22 cellular contexts compared by ENCODE assay signal in the genomic region with DNA sequence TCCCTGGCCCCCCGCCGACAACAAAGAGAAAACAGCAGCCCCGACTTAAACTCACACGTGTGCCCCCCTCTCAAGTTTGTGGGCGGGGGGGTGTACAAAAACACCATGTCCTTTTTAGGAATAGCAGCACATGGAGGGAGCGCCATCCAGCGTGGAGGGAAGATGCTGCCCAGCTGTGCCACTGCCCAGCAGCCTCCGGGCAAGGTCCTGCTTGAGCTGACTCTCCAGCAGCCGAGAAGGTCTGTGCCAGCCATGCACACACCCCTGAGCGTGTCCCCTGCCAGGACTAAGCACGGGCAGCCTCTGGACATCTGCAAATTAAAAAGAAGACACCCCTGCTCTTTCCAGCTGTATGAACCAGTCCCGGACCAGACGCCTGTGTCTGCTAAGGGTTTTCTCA.
DNase-seq lines count a peak whose midpoint lies in the region; ATAC-seq, FAIRE-seq and TF ChIP-seq lines count a peak whose summit lies in the region.
"Had no signal": no experiment of that assay in that cellular context is flagged by ENCODE, and none has a peak within 500 bp of the region (broad histone marks: within the 10 kb centered on the region; RNA-seq: fewer than 3 reads in every experiment).

No MANE protein-coding gene starts in this region.

- H3K4me1 Mint-ChIP-seq in endodermal cell = peaks cover 10% of the 10 kb centered on the region
- H3K4me1 Mint-ChIP-seq: B cell had no signal

- no peaks in the 10 kb centered on the region for H3K27me3 Mint-ChIP-seq in endodermal cell (ENCODE audit: insufficient read depth)
- H3K27me3 Mint-ChIP-seq: CD4-positive, CD25-positive, alpha-beta regulatory T cell had no signal

- H3K4me1 ChIP-seq in HEK293 (ENCODE audit: control insufficient read depth, insufficient read depth, low read length) (no peaks in the 10 kb centered on the region), endodermal cell (ENCODE audit: control insufficient read depth, insufficient read depth, low read length) (no peaks in the 10 kb centered on the region)
- H3K4me1 ChIP-seq: Caco-2 had no signal

- no peaks in the 10 kb centered on the region for H3K9me3 Mint-ChIP-seq in endodermal cell
- H3K9me3 Mint-ChIP-seq: CD4-positive, CD25-positive, alpha-beta regulatory T cell; CD8-positive, alpha-beta T cell had no signal

- no peaks in the 10 kb centered on the region for H3K36me3 Mint-ChIP-seq in endodermal cell (ENCODE audit: low read depth)
- H3K36me3 Mint-ChIP-seq: CD4-positive, CD25-positive, alpha-beta regulatory T cell; CD8-positive, alpha-beta T cell had no signal

- H3K9me3 ChIP-seq in HEK293 (ENCODE audit: control insufficient read depth, insufficient read depth, low read depth, low read length) (no peaks in the 10 kb centered on the region), endodermal cell (ENCODE audit: control insufficient read depth, low read length) (no peaks in the 10 kb centered on the region)
- H3K9me3 ChIP-seq: BLaER1, Caco-2 had no signal

- H3K36me3 ChIP-seq in HEK293 (ENCODE audit: control insufficient read depth in 2 of 2, insufficient read depth in 1 of 2, low read length in 2 of 2) = no peaks in the 10 kb centered on the region
- H3K36me3 ChIP-seq in endodermal cell (ENCODE audit: control insufficient read depth, insufficient read depth, low read length) = no peaks in the 10 kb centered on the region
- H3K36me3 ChIP-seq: BLaER1 had no signal

- DNase-seq in DMS79 treated with DMSO at 0.1 percent for 48 hours (lab: John Stamatoyannopoulos, UW) (peak; percentile 11), DMS79 (lab: John Stamatoyannopoulos, UW) (no peak), endodermal cell (no peak), GM12891 (ENCODE audit: insufficient read length, low spot score) (no peak)
- DNase-seq: Caco-2; CD4-positive, CD25-positive, alpha-beta regulatory T cell; CD8-positive, alpha-beta T cell; DMS153; GF-D8; H7; HCEC 1CT had no signal

- FAIRE-seq in GM12891 (lab: Jason Lieb, UNC) = no peak
- FAIRE-seq: A204.1, GM12892, GM19239, H1 had no signal

- H3K9ac ChIP-seq in endodermal cell (ENCODE audit: extremely low read depth, low read length, poor library complexity, severe bottlenecking) = no peak overlapping the region
- H3K9ac ChIP-seq: BLaER1, GM23248 had no signal

- CTCF ChIA-PET in HEK293 (lab: Yijun Ruan, JAX) = interaction anchor here (0.6 to 0.7 kb wide), 2 partner anchors 595 to 789 kb away, joined by 3 to 5 read pairs; no protein-coding TSS in a partner anchor

- no peak for TF ChIP-seq POLR2A in GM12891 (IDR thresholded peaks at IDR 0.05; ENCODE audit: low read depth, low read length)

- H3K4me3 Mint-ChIP-seq in endodermal cell = no peak overlapping the region
- H3K4me3 Mint-ChIP-seq: B cell; CD4-positive, CD25-positive, alpha-beta regulatory T cell; CD8-positive, alpha-beta T cell had no signal

- no peak for ATAC-seq in HG03025 (IDR thresholded peaks at IDR 0.05; ENCODE audit: low FRiP score, unreplicated experiment)
- ATAC-seq: CD8-positive, alpha-beta T cell had no signal

- H3K27ac ChIP-seq in HEK293 (ENCODE audit: extremely low read depth, low read depth, low read length) (no peak overlapping the region), endodermal cell (ENCODE audit: low read depth, low read length) (peak overlapping the region; percentile 76)
- H3K27ac ChIP-seq: 22Rv1, BLaER1, C4-2B, GM23248 had no signal

- no peak overlapping the region for H3K27ac Mint-ChIP-seq in endodermal cell
- H3K27ac Mint-ChIP-seq: B cell; CD4-positive, CD25-positive, alpha-beta regulatory T cell; CD8-positive, alpha-beta T cell had no signal

- H3K27me3 ChIP-seq in endodermal cell (ENCODE audit: control insufficient read depth, insufficient read depth, low read length, poor library complexity, severe bottlenecking) = no peaks in the 10 kb centered on the region

- no peak for TF ChIP-seq CTCF in HEK293 (tag by site-specific recombination; IDR thresholded peaks at IDR 0.05)
- TF ChIP-seq CTCF in endodermal cell (conservative IDR thresholded peaks at IDR 0.05) = no peak

- no peak overlapping the region for H3K4me3 ChIP-seq in HEK293 (ENCODE audit: low read depth, low read length)
- no peak overlapping the region for H3K4me3 ChIP-seq in endodermal cell (ENCODE audit: low read length)
- H3K4me3 ChIP-seq: BLaER1, GM23248 had no signal

- 83 to 87% methylated on average over 10 to 13 of the region's 13 CpGs for WGBS in endodermal cell (ENCODE audit: insufficient coverage in 1 of 2, insufficient read length in 1 of 2), 2 experiments

- POLR2A ChIA-PET in HEK293 (lab: Yijun Ruan, JAX) = no interaction called here

TF ChIP-seq in HEK293, 187 proteins besides CTCF, POLR2A, EP300 and RAD21 (continues in another document):
- TF ChIP-seq ZNF223 (tag by site-specific recombination; IDR thresholded peaks at IDR 0.05) (no peak), WT1 (tag by site-specific recombination; IDR thresholded peaks at IDR 0.05) (no peak), ZNF155 (tag by site-specific recombination; IDR thresholded peaks at IDR 0.05) (no peak), SP3 (tag by site-specific recombination; IDR thresholded peaks at IDR 0.05) (no peak), ZNF623 (tag by site-specific recombination; IDR thresholded peaks at IDR 0.05) (no peak), PRDM10 (tag by site-specific recombination; IDR thresholded peaks at IDR 0.05) (peak; percentile 45)

TF ChIP-seq in GM12891, 5 proteins besides CTCF, POLR2A, EP300 and RAD21:
- TF ChIP-seq TAF1 (IDR thresholded peaks at IDR 0.05; ENCODE audit: low read depth, low read length) (no peak), POU2F2 (IDR thresholded peaks at IDR 0.05; ENCODE audit: low read depth, low read length) (no peak), POLR2AphosphoS5 (IDR thresholded peaks at IDR 0.05; ENCODE audit: low read depth, low read length) (no peak), PAX5 (IDR thresholded peaks at IDR 0.05; ENCODE audit: insufficient read depth, low read length, severe bottlenecking) (no peak), SPI1 (IDR thresholded peaks at IDR 0.05; ENCODE audit: low read depth, low read length) (no peak)
